ENCODE assay signal across 7 cellular contexts in genomic region chr6:20146291-20146690, GRCh38.
"Had no signal": no experiment of that assay in that cellular context is flagged by ENCODE, and none has a peak within 500 bp of the region (broad histone marks: within the 10 kb centered on the region; RNA-seq: fewer than 3 reads in every experiment).

No MANE protein-coding gene starts in this region.

- DNase-seq: GDM1, GF-D8 had no signal

- FAIRE-seq: G401.6, GM12878, GM12891, GM12892, GM18507 had no signal

- ATAC-seq: GM12878 had no signal

- H3K4me3 ChIP-seq: GM12878 had no signal
